In genomic region chr2:25285265-25286024, GRCh38 we compare ENCODE assay signal across 1 cellular context.
TF ChIP-seq lines count a peak whose summit lies in the region.

No MANE protein-coding gene starts in this region.

TF ChIP-seq in SK-N-SH, 30 proteins besides CTCF, POLR2A, EP300 and RAD21 (continued from another document):
- TF ChIP-seq, protein P1, sequence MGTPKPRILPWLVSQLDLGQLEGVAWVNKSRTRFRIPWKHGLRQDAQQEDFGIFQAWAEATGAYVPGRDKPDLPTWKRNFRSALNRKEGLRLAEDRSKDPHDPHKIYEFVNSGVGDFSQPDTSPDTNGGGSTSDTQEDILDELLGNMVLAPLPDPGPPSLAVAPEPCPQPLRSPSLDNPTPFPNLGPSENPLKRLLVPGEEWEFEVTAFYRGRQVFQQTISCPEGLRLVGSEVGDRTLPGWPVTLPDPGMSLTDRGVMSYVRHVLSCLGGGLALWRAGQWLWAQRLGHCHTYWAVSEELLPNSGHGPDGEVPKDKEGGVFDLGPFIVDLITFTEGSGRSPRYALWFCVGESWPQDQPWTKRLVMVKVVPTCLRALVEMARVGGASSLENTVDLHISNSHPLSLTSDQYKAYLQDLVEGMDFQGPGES (IDR thresholded peaks at IDR 0.05; ENCODE audit: low read depth, low read length), result no peak
- TF ChIP-seq POLR2AphosphoS5 (IDR thresholded peaks at IDR 0.05; ENCODE audit: low read depth, low read length), result no peak
